Comparison of ENCODE assay signal across 27 cellular contexts in the genomic region with DNA sequence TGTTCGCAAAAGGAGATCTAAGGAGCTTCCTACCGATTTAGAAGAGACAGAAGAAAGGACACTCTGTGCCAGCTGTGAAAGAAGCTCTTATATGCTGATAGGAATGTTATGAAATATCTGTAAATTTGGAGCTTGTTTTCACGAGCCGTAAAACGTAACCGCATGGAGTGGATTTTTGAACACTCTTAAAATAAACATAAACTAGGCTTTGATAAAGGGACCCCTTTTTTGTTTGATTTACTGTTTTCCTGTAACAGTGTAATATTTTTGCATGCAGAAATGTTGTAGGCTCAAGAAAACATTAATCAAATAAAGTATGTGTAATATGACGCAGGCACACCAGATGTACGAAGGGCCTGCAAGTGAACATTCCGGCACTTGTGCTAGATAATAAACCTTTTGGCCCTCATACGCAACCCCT.
A peak's percentile ranks its signal among the peaks of the same experiment; 100 is the strongest.
DNase-seq lines count a peak whose midpoint lies in the region; ATAC-seq and TF ChIP-seq lines count a peak whose summit lies in the region.
"Had no signal": no experiment of that assay in that cellular context is flagged by ENCODE, and none has a peak within 500 bp of the region (broad histone marks: within the 10 kb centered on the region; RNA-seq: fewer than 3 reads in every experiment).

No MANE protein-coding gene starts in this region.

- H2AFZ ChIP-seq in osteoblast (ENCODE audit: low read length) = peak overlapping the region; percentile 44

- H3K9me3 ChIP-seq in osteoblast (ENCODE audit: low read depth, low read length) (no peaks in the 10 kb centered on the region), SJCRH30 (replicated peaks) (no peaks in the 10 kb centered on the region)
- H3K9me3 ChIP-seq: psoas muscle had no signal

- peak overlapping the region; percentile 60 for H3K4me2 ChIP-seq in osteoblast (ENCODE audit: insufficient read depth, low read length)

- H3K27ac ChIP-seq in osteoblast (ENCODE audit: low read depth, low read length) (no peak overlapping the region), SJCRH30 (no peak overlapping the region)
- H3K27ac ChIP-seq: cardiac muscle cell, coronary artery, psoas muscle, RWPE1, SK-N-MC, skin epidermis had no signal

- H3K27me3 ChIP-seq in osteoblast (ENCODE audit: insufficient read depth, low read length) = no peaks in the 10 kb centered on the region
- no peaks in the 10 kb centered on the region for H3K27me3 ChIP-seq in SJCRH30
- H3K27me3 ChIP-seq: cardiac muscle cell had no signal

- DNase-seq in EH (ENCODE audit: low read depth) (peak; percentile 16), RPMI7951 (ENCODE audit: low read depth) (peak; percentile 17), fibroblast of villous mesenchyme (ENCODE audit: low read depth) (peak; percentile 96), osteoblast (ENCODE audit: insufficient read length, low spot score, missing footprints) (no peak), SJCRH30 (no peak), T-helper 2 cell (no peak)
- DNase-seq: activated CD4-positive, alpha-beta T cell treated with anti-CD3 and anti-CD28 coated beads for 1 hour; activated CD8-positive, alpha-beta T cell treated with anti-CD3 and anti-CD28 coated beads for 36 hours; aorta; DMS53; effector memory CD8-positive, alpha-beta T cell; GF-D8; NCI-H2029; NCI-H2227 treated with DMSO at 0.1 percent for 48 hours; NCI-H748 treated with DMSO at 0.1 percent for 48 hours; nucleus accumbens; trophoblast cell had no signal

- no peaks in the 10 kb centered on the region for H3K36me3 ChIP-seq in osteoblast (ENCODE audit: insufficient read depth, low read length)
- no peaks in the 10 kb centered on the region for H3K36me3 ChIP-seq in SJCRH30
- H3K36me3 ChIP-seq: cardiac muscle cell had no signal

- H4K20me1 ChIP-seq in osteoblast (ENCODE audit: insufficient read depth, low read length) = no peaks in the 10 kb centered on the region

- peaks cover 17% of the 10 kb centered on the region for H3K4me1 ChIP-seq in osteoblast (ENCODE audit: insufficient read depth, low read length)
- H3K4me1 ChIP-seq in SJCRH30 = no peaks in the 10 kb centered on the region
- H3K4me1 ChIP-seq: psoas muscle had no signal

- H3K79me2 ChIP-seq in osteoblast (ENCODE audit: insufficient read depth, low read length) = no peaks in the 10 kb centered on the region

- TF ChIP-seq CTCF in fibroblast of villous mesenchyme (IDR thresholded peaks at IDR 0.05; ENCODE audit: insufficient read depth, low read depth, low read length) = no peak
- no peak for TF ChIP-seq CTCF in osteoblast (IDR thresholded peaks at IDR 0.05; ENCODE audit: extremely low read depth, low read depth, low read length)

- H3K4me3 ChIP-seq in fibroblast of villous mesenchyme (ENCODE audit: low read depth, low read length) (peak overlapping the region; percentile 13), osteoblast (ENCODE audit: insufficient read depth, low read length) (peak overlapping the region; percentile 18), SJCRH30 (no peak overlapping the region)
- H3K4me3 ChIP-seq: cardiac muscle cell, coronary artery, psoas muscle, SK-N-MC, skin epidermis had no signal

- ATAC-seq in GM21825 (IDR thresholded peaks at IDR 0.05; ENCODE audit: unreplicated experiment) = no peak
- ATAC-seq in GM18870 (IDR thresholded peaks at IDR 0.05; ENCODE audit: unreplicated experiment) = no peak
- ATAC-seq: activated CD8-positive, alpha-beta T cell treated with anti-CD3 and anti-CD28 coated beads for 36 hours; activated naive CD4-positive, alpha-beta T cell treated with anti-CD3 and anti-CD28 coated beads, Interleukin-2, amount 50 U/mL, for 72 hours; activated T-helper 17 cell treated with anti-CD3 and anti-CD28 coated beads, Interleukin-2, amount 50 U/mL, for 72 hours; effector memory CD8-positive, alpha-beta T cell; psoas muscle had no signal

Comparison
In these comparisons a context has a peak if more than half of its experiments do, and no peak if none do; other contexts are left out.
1. DNase-seq: peak in EH (single experiment), RPMI7951 (single experiment) and fibroblast of villous mesenchyme (single experiment); none in osteoblast (single experiment), SJCRH30 (0 of 2) and T-helper 2 cell (0 of 5).